Comparison of ENCODE assay signal across 16 cellular contexts in the genomic region with DNA sequence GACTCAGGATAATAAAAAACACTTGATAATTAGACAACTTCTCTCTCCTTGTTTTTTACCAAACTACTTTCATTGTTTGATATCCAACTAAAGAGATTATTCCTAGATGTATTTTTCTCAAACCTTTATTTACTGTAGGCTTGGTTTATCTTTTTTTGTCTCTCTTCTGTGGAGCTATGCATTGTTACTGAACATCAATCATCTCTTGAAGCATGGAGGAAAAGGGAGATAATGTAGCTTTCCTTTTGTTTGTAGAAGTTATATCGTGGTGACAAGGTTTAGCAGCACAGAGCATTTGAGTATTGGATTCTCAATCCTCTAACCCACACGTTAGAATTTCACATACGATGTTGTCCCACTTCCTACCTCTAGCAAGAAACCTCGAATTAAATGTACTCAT. TPM values are rescaled to one million over a fixed set of nuclear protein-coding genes. Genes with fewer than 3 reads are reported as not detected.
DNase-seq lines count a peak whose midpoint lies in the region; ATAC-seq and TF ChIP-seq lines count a peak whose summit lies in the region.
"Had no signal": no experiment of that assay in that cellular context is flagged by ENCODE, and none has a peak within 500 bp of the region (broad histone marks: within the 10 kb centered on the region; RNA-seq: fewer than 3 reads in every experiment).

No MANE protein-coding gene starts in this region.

- no peak for ATAC-seq in activated CD8-positive, alpha-beta T cell treated with anti-CD3 and anti-CD28 coated beads for 36 hours
- no peak for ATAC-seq in activated CD8-positive, alpha-beta T cell treated with anti-CD3 and anti-CD28 coated beads, Interleukin-2, amount 10 ng/mL, durations not matched to agents 7 days and 5 days
- no peak for ATAC-seq in stimulated activated naive CD8-positive, alpha-beta T cell treated with anti-CD3 and anti-CD28 coated beads, Interleukin-15, amount 100 ng/mL, for 72 hours
- no peak for ATAC-seq in activated naive CD8-positive, alpha-beta T cell treated with anti-CD3 and anti-CD28 coated beads, Interleukin-2, amount 10 ng/mL, durations not matched to agents 7 days and 5 days (ENCODE audit: low read depth)
- no peak for ATAC-seq in HG02763 (IDR thresholded peaks at IDR 0.05; ENCODE audit: unreplicated experiment)

- CTCF ChIA-PET in activated CD8-positive, alpha-beta T cell treated with anti-CD3 and anti-CD28 coated beads for 36 hours (lab: Charles Lee) = interaction anchor here (0.9 to 1.0 kb wide), 2 partner anchors 9 to 45 kb away, joined by 3 to 4 read pairs; no protein-coding TSS in a partner anchor
- CTCF ChIA-PET in activated CD8-positive, alpha-beta T cell treated with anti-CD3 and anti-CD28 coated beads, Interleukin-2, amount 10 ng/mL, durations not matched to agents 7 days and 5 days (lab: Charles Lee) = no interaction called here

- no peaks in the 10 kb centered on the region for H3K9me3 Mint-ChIP-seq in activated CD8-positive, alpha-beta T cell treated with anti-CD3 and anti-CD28 coated beads for 36 hours
- no peaks in the 10 kb centered on the region for H3K9me3 Mint-ChIP-seq in activated CD8-positive, alpha-beta T cell treated with anti-CD3 and anti-CD28 coated beads, Interleukin-2, amount 10 ng/mL, durations not matched to agents 7 days and 5 days (ENCODE audit: insufficient read depth)
- no peaks in the 10 kb centered on the region for H3K9me3 Mint-ChIP-seq in stimulated activated naive CD8-positive, alpha-beta T cell treated with anti-CD3 and anti-CD28 coated beads, Interleukin-15, Interleukin-2, amounts not matched to agents 100 ng/mL and 50 ng/mL, for 24 hours
- H3K9me3 Mint-ChIP-seq in stimulated activated naive CD8-positive, alpha-beta T cell treated with anti-CD3 and anti-CD28 coated beads, Interleukin-15, amount 100 ng/mL, for 72 hours = no peaks in the 10 kb centered on the region
- no peaks in the 10 kb centered on the region for H3K9me3 Mint-ChIP-seq in activated naive CD8-positive, alpha-beta T cell treated with anti-CD3 and anti-CD28 coated beads, Interleukin-2, amount 10 ng/mL, durations not matched to agents 7 days and 5 days
- H3K9me3 Mint-ChIP-seq: HFFc6 had no signal

- POLR2A ChIA-PET in activated CD8-positive, alpha-beta T cell treated with anti-CD3 and anti-CD28 coated beads for 36 hours (lab: Charles Lee) = interaction anchor here (1.2 to 1.3 kb wide), 2 partner anchors 14 to 126 kb away, joined by 3 to 4 read pairs; partner anchors contain the start of genes METTL4 and NDC80
- POLR2A ChIA-PET in activated CD8-positive, alpha-beta T cell treated with anti-CD3 and anti-CD28 coated beads, Interleukin-2, amount 10 ng/mL, durations not matched to agents 7 days and 5 days (lab: Charles Lee) = no interaction called here
- POLR2A ChIA-PET in activated naive CD8-positive, alpha-beta T cell treated with anti-CD3 and anti-CD28 coated beads, Interleukin-2, amount 10 ng/mL, durations not matched to agents 7 days and 5 days (lab: Charles Lee) = no interaction called here

- no peak for TF ChIP-seq CTCF in activated CD8-positive, alpha-beta T cell treated with anti-CD3 and anti-CD28 coated beads for 36 hours (IDR thresholded peaks at IDR 0.05)

- peak overlapping the region; percentile 47 for H3K27ac Mint-ChIP-seq in activated CD8-positive, alpha-beta T cell treated with anti-CD3 and anti-CD28 coated beads for 36 hours
- no peak overlapping the region for H3K27ac Mint-ChIP-seq in activated CD8-positive, alpha-beta T cell treated with anti-CD3 and anti-CD28 coated beads, Interleukin-2, amount 10 ng/mL, durations not matched to agents 7 days and 5 days
- peak overlapping the region; percentile 38 for H3K27ac Mint-ChIP-seq in stimulated activated naive CD8-positive, alpha-beta T cell treated with anti-CD3 and anti-CD28 coated beads, Interleukin-15, Interleukin-2, amounts not matched to agents 100 ng/mL and 50 ng/mL, for 24 hours
- H3K27ac Mint-ChIP-seq in stimulated activated naive CD8-positive, alpha-beta T cell treated with anti-CD3 and anti-CD28 coated beads, Interleukin-15, amount 100 ng/mL, for 72 hours = no peak overlapping the region
- peak overlapping the region; percentile 60 for H3K27ac Mint-ChIP-seq in activated naive CD8-positive, alpha-beta T cell treated with anti-CD3 and anti-CD28 coated beads, Interleukin-2, amount 10 ng/mL, durations not matched to agents 7 days and 5 days
- H3K27ac Mint-ChIP-seq: HFFc6 had no signal

- peaks cover 67% of the 10 kb centered on the region for H3K36me3 Mint-ChIP-seq in activated CD8-positive, alpha-beta T cell treated with anti-CD3 and anti-CD28 coated beads for 36 hours (ENCODE audit: low read depth)
- peaks cover 80% of the 10 kb centered on the region for H3K36me3 Mint-ChIP-seq in activated CD8-positive, alpha-beta T cell treated with anti-CD3 and anti-CD28 coated beads, Interleukin-2, amount 10 ng/mL, durations not matched to agents 7 days and 5 days (ENCODE audit: low read depth)
- H3K36me3 Mint-ChIP-seq in stimulated activated naive CD8-positive, alpha-beta T cell treated with anti-CD3 and anti-CD28 coated beads, Interleukin-15, Interleukin-2, amounts not matched to agents 100 ng/mL and 50 ng/mL, for 24 hours (ENCODE audit: low read depth) = peaks cover 85% of the 10 kb centered on the region
- H3K36me3 Mint-ChIP-seq in activated naive CD8-positive, alpha-beta T cell treated with anti-CD3 and anti-CD28 coated beads, Interleukin-2, amount 10 ng/mL, durations not matched to agents 7 days and 5 days = peaks cover 45% of the 10 kb centered on the region

- no peak for DNase-seq in activated CD8-positive, alpha-beta T cell treated with anti-CD3 and anti-CD28 coated beads for 36 hours
- no peak for DNase-seq in activated CD8-positive, alpha-beta T cell treated with anti-CD3 and anti-CD28 coated beads, Interleukin-2, amount 10 ng/mL, durations not matched to agents 7 days and 5 days
- DNase-seq in stimulated activated naive CD8-positive, alpha-beta T cell treated with anti-CD3 and anti-CD28 coated beads, Interleukin-15, amount 100 ng/mL, for 72 hours = no peak
- no peak for DNase-seq in activated naive CD8-positive, alpha-beta T cell treated with anti-CD3 and anti-CD28 coated beads, Interleukin-2, amount 10 ng/mL, durations not matched to agents 7 days and 5 days
- DNase-seq in NCI-H146 (lab: John Stamatoyannopoulos, UW) = no peak
- no peak for DNase-seq in dermis blood vessel endothelial cell
- DNase-seq: DMS79, H7, HFFc6, NCI-H1417, NCI-H1930, NCI-H345, NCI-H524 treated with DMSO at 0.1 percent for 48 hours, SHP77 treated with DMSO at 0.1 percent for 48 hours had no signal

- H3K4me3 Mint-ChIP-seq in activated CD8-positive, alpha-beta T cell treated with anti-CD3 and anti-CD28 coated beads for 36 hours = no peak overlapping the region
- H3K4me3 Mint-ChIP-seq in activated CD8-positive, alpha-beta T cell treated with anti-CD3 and anti-CD28 coated beads, Interleukin-2, amount 10 ng/mL, durations not matched to agents 7 days and 5 days = no peak overlapping the region
- H3K4me3 Mint-ChIP-seq in stimulated activated naive CD8-positive, alpha-beta T cell treated with anti-CD3 and anti-CD28 coated beads, Interleukin-15, Interleukin-2, amounts not matched to agents 100 ng/mL and 50 ng/mL, for 24 hours = no peak overlapping the region
- H3K4me3 Mint-ChIP-seq in stimulated activated naive CD8-positive, alpha-beta T cell treated with anti-CD3 and anti-CD28 coated beads, Interleukin-15, amount 100 ng/mL, for 72 hours = no peak overlapping the region
- H3K4me3 Mint-ChIP-seq in activated naive CD8-positive, alpha-beta T cell treated with anti-CD3 and anti-CD28 coated beads, Interleukin-2, amount 10 ng/mL, durations not matched to agents 7 days and 5 days = no peak overlapping the region
- H3K4me3 Mint-ChIP-seq: HFFc6 had no signal

- intact Hi-C loops in activated CD8-positive, alpha-beta T cell treated with anti-CD3 and anti-CD28 coated beads for 36 hours (cut with micrococcal nuclease) = no loop called here

- H3K27me3 Mint-ChIP-seq in activated CD8-positive, alpha-beta T cell treated with anti-CD3 and anti-CD28 coated beads for 36 hours = no peaks in the 10 kb centered on the region
- no peaks in the 10 kb centered on the region for H3K27me3 Mint-ChIP-seq in activated CD8-positive, alpha-beta T cell treated with anti-CD3 and anti-CD28 coated beads, Interleukin-2, amount 10 ng/mL, durations not matched to agents 7 days and 5 days (ENCODE audit: low read depth)
- no peaks in the 10 kb centered on the region for H3K27me3 Mint-ChIP-seq in stimulated activated naive CD8-positive, alpha-beta T cell treated with anti-CD3 and anti-CD28 coated beads, Interleukin-15, Interleukin-2, amounts not matched to agents 100 ng/mL and 50 ng/mL, for 24 hours
- no peaks in the 10 kb centered on the region for H3K27me3 Mint-ChIP-seq in stimulated activated naive CD8-positive, alpha-beta T cell treated with anti-CD3 and anti-CD28 coated beads, Interleukin-15, amount 100 ng/mL, for 72 hours
- no peaks in the 10 kb centered on the region for H3K27me3 Mint-ChIP-seq in activated naive CD8-positive, alpha-beta T cell treated with anti-CD3 and anti-CD28 coated beads, Interleukin-2, amount 10 ng/mL, durations not matched to agents 7 days and 5 days

- H3K4me1 Mint-ChIP-seq in activated CD8-positive, alpha-beta T cell treated with anti-CD3 and anti-CD28 coated beads for 36 hours (ENCODE audit: low read depth) = peaks cover 20% of the 10 kb centered on the region
- H3K4me1 Mint-ChIP-seq in activated CD8-positive, alpha-beta T cell treated with anti-CD3 and anti-CD28 coated beads, Interleukin-2, amount 10 ng/mL, durations not matched to agents 7 days and 5 days (ENCODE audit: low read depth) = peaks cover 8% of the 10 kb centered on the region
- peaks cover 3% of the 10 kb centered on the region for H3K4me1 Mint-ChIP-seq in stimulated activated naive CD8-positive, alpha-beta T cell treated with anti-CD3 and anti-CD28 coated beads, Interleukin-15, Interleukin-2, amounts not matched to agents 100 ng/mL and 50 ng/mL, for 24 hours (ENCODE audit: low read depth)
- H3K4me1 Mint-ChIP-seq in stimulated activated naive CD8-positive, alpha-beta T cell treated with anti-CD3 and anti-CD28 coated beads, Interleukin-15, amount 100 ng/mL, for 72 hours = peaks cover 9% of the 10 kb centered on the region
- H3K4me1 Mint-ChIP-seq in activated naive CD8-positive, alpha-beta T cell treated with anti-CD3 and anti-CD28 coated beads, Interleukin-2, amount 10 ng/mL, durations not matched to agents 7 days and 5 days = peaks cover 12% of the 10 kb centered on the region

RNA-seq across cellular contexts. Expression of gene SMCHD1, which starts 41.7 kb away (rescaled TPM):
- total RNA-seq in activated CD8-positive, alpha-beta T cell treated with anti-CD3 and anti-CD28 coated beads for 36 hours = 10 to 100 TPM; 97.4 to 98.9 TPM
- 100 to 1,000 TPM; 137 to 142 TPM for total RNA-seq in activated CD8-positive, alpha-beta T cell treated with anti-CD3 and anti-CD28 coated beads, Interleukin-2, amount 10 ng/mL, durations not matched to agents 7 days and 5 days
- total RNA-seq in activated naive CD8-positive, alpha-beta T cell treated with anti-CD3 and anti-CD28 coated beads, Interleukin-2, amount 10 ng/mL, durations not matched to agents 7 days and 5 days = 100 to 1,000 TPM; 171 to 177 TPM
- total RNA-seq in dermis blood vessel endothelial cell = 58.5 and 75.2 TPM in 2 replicates

Comparison
In these comparisons a context has a peak if more than half of its experiments do, and no peak if none do; other contexts are left out.
1. H3K27ac Mint-ChIP-seq: peak in activated CD8-positive, alpha-beta T cell treated with anti-CD3 and anti-CD28 coated beads for 36 hours (single experiment), stimulated activated naive CD8-positive, alpha-beta T cell treated with anti-CD3 and anti-CD28 coated beads, Interleukin-15, Interleukin-2, amounts not matched to agents 100 ng/mL and 50 ng/mL, for 24 hours (single experiment) and activated naive CD8-positive, alpha-beta T cell treated with anti-CD3 and anti-CD28 coated beads, Interleukin-2, amount 10 ng/mL, durations not matched to agents 7 days and 5 days (single experiment); none in activated CD8-positive, alpha-beta T cell treated with anti-CD3 and anti-CD28 coated beads, Interleukin-2, amount 10 ng/mL, durations not matched to agents 7 days and 5 days (single experiment) and stimulated activated naive CD8-positive, alpha-beta T cell treated with anti-CD3 and anti-CD28 coated beads, Interleukin-15, amount 100 ng/mL, for 72 hours (0 of 2).